In genomic region chr2:48512071-48512470, GRCh38 we compare ENCODE assay signal across 2 cellular contexts.
TF ChIP-seq lines count a peak whose summit lies in the region.

No MANE protein-coding gene starts in this region.

TF ChIP-seq in GM23338, 12 proteins besides CTCF, POLR2A, EP300 and RAD21 (continued from another document):
- no peak for TF ChIP-seq REST (IDR thresholded peaks at IDR 0.05; ENCODE audit: unreplicated experiment)
- no peak for TF ChIP-seq ZNF462 (CRISPR knock-in tag; IDR thresholded peaks at IDR 0.05)
- TF ChIP-seq ETS1 (IDR thresholded peaks at IDR 0.05) = no peak
- TF ChIP-seq CREB1 (CRISPR knock-in tag; IDR thresholded peaks at IDR 0.05; ENCODE audit: low read depth) = no peak
- no peak for TF ChIP-seq NANOG (IDR thresholded peaks at IDR 0.05; ENCODE audit: borderline replicate concordance)
- TF ChIP-seq STAT1 (IDR thresholded peaks at IDR 0.05; ENCODE audit: unreplicated experiment) = no peak
- TF ChIP-seq ZNF331 (CRISPR knock-in tag; IDR thresholded peaks at IDR 0.05; ENCODE audit: low read depth) = no peak

TF ChIP-seq in K562, 482 proteins besides CTCF, POLR2A, EP300 and RAD21 (continued from another document):
- TF ChIP-seq TCF15 (CRISPR knock-in tag; IDR thresholded peaks at IDR 0.05) (no peak), TSC22D4 (tag; IDR thresholded peaks at IDR 0.05) (no peak), ZNF740 (CRISPR knock-in tag; IDR thresholded peaks at IDR 0.05) (no peak), ZNF740 (tag; IDR thresholded peaks at IDR 0.05) (no peak), ILF3 (IDR thresholded peaks at IDR 0.05; ENCODE audit: borderline replicate concordance) (no peak), RNF2 (IDR thresholded peaks at IDR 0.05) (no peak), ZNF347 (CRISPR knock-in tag; IDR thresholded peaks at IDR 0.05; ENCODE audit: low read depth) (no peak), ZNF668 (CRISPR knock-in tag; IDR thresholded peaks at IDR 0.05) (no peak), ZNF778 (CRISPR knock-in tag; IDR thresholded peaks at IDR 0.05) (no peak), ZBTB33 (CRISPR knock-in tag; IDR thresholded peaks at IDR 0.05) (no peak)
